Comparison of ENCODE assay signal across 8 cellular contexts in the genomic region with DNA sequence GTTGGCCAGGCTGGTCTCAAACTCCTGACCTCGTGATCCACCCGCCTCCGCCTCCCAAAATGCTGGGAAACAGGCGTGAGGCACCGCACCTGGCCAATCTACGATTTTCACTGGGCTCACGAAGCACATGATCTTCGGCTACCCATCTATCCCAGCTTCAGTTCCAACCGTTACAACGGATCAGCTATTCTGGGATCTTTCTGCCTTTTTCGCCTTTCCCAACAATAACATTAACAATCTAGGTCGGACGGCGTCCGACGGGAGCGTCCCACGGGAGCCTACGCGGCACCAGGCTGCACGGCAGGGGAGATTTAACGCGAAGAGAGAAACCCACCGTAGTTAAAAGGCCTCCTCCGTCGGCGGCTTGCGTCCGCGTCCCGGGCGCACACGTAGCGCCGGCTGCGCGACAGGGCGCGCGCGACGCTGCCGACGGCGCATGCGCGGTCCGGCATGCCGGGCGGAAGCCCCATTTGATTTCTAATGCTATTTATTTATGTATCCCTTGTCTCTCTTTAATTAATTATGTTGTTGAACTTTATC.
DNase-seq lines count a peak whose midpoint lies in the region; TF ChIP-seq lines count a peak whose summit lies in the region.

MSL3B (minus strand) TSS at position 394 of the 540 bp plus-strand sequence.

- DNase-seq in DMS53 (lab: John Stamatoyannopoulos, UW) = peak; percentile 85
- DNase-seq in H7 = peak; percentile 90
- DNase-seq in NCI-H2196 treated with DMSO at 0.1 percent for 48 hours (lab: John Stamatoyannopoulos, UW; ENCODE audit: unreplicated experiment) = peak; percentile 22
- DNase-seq in activated T-cell treated with anti-CD3 and anti-CD28 coated beads for 1 hour (ENCODE audit: low read depth) = peak; percentile 51
- no peak for DNase-seq in esophagus muscularis mucosa (ENCODE audit: extremely low spot score)
- peak; percentile 81 for DNase-seq in neural progenitor cell (ENCODE audit: low spot score)
- no peak for DNase-seq in tibial nerve (ENCODE audit: low spot score in 2 of 2)
- no peak for DNase-seq in DMS114 treated with DMSO at 0.1 percent for 48 hours (lab: John Stamatoyannopoulos, UW; ENCODE audit: unreplicated experiment)

- peak within 1 kb of the TSS; percentile 72 for H3K4me2 ChIP-seq in neural progenitor cell

- TF ChIP-seq POLR2A in esophagus muscularis mucosa (IDR thresholded peaks at IDR 0.05; ENCODE audit: low read depth) = no peak
- no peak for TF ChIP-seq POLR2A in tibial nerve (IDR thresholded peaks at IDR 0.05)

- H3K27ac ChIP-seq in esophagus muscularis mucosa (replicated peaks in 1 of 4) (peak within 1 kb of the TSS in 3 of 4 donors; percentile 34 to 70 (median 69)), neural progenitor cell (no peak within 1 kb of the TSS), tibial nerve (no peak within 1 kb of the TSS)

- H3K4me3 ChIP-seq in H7 (ENCODE audit: insufficient read depth, low read depth, low read length) (peak within 1 kb of the TSS; percentile 61), esophagus muscularis mucosa (peak within 1 kb of the TSS; percentile 52 to 60 (median 55)), neural progenitor cell (peak within 1 kb of the TSS; percentile 53), tibial nerve (peak within 1 kb of the TSS in 3 of 4 donors; percentile 13 to 48 (median 47))

- H2AFZ ChIP-seq in neural progenitor cell (replicated peaks) = peak within 1 kb of the TSS; percentile 96

- H3K4me1 ChIP-seq in esophagus muscularis mucosa (no peaks in the 10 kb centered on the region), neural progenitor cell (no peaks in the 10 kb centered on the region), tibial nerve (peaks cover 0 to 6% (median 0%) of the 10 kb centered on the region in 4 donors)

- no peaks in the 10 kb centered on the region for H4K20me1 ChIP-seq in neural progenitor cell (ENCODE audit: low read depth)

- H3K9me3 ChIP-seq in esophagus muscularis mucosa = peaks cover 0 to 6% (median 2%) of the 10 kb centered on the region in 4 donors
- H3K9me3 ChIP-seq in neural progenitor cell (ENCODE audit: low read depth) = peaks cover 10% of the 10 kb centered on the region
- peaks cover 0 to 22% (median 4%) of the 10 kb centered on the region in 4 donors for H3K9me3 ChIP-seq in tibial nerve

- peaks cover 2% of the 10 kb centered on the region for H3K4me1 Mint-ChIP-seq in neural progenitor cell

- peaks cover 22% of the 10 kb centered on the region for H3K9me3 Mint-ChIP-seq in neural progenitor cell

- WGBS in esophagus muscularis mucosa = 4% methylated on average over 41 of the region's 50 CpGs
- 13 to 14% methylated on average over 50 of the region's 50 CpGs for WGBS in tibial nerve, 2 donors

- TF ChIP-seq CTCF in esophagus muscularis mucosa (IDR thresholded peaks at IDR 0.05) (no peak), neural progenitor cell (IDR thresholded peaks at IDR 0.05) (no peak), tibial nerve (IDR thresholded peaks at IDR 0.05) (no peak)

- peak within 1 kb of the TSS; percentile 81 for H3K4me3 Mint-ChIP-seq in neural progenitor cell

- H3K36me3 ChIP-seq in H7 (replicated peaks; ENCODE audit: control insufficient read depth, insufficient read depth, low read length) = peaks cover 7% of the 10 kb centered on the region
- H3K36me3 ChIP-seq in esophagus muscularis mucosa = no peaks in the 10 kb centered on the region
- no peaks in the 10 kb centered on the region for H3K36me3 ChIP-seq in neural progenitor cell
- H3K36me3 ChIP-seq in tibial nerve = peaks cover 0 to 6% (median 0%) of the 10 kb centered on the region in 3 donors

- TF ChIP-seq EP300 in esophagus muscularis mucosa (IDR thresholded peaks at IDR 0.05) = no peak
- TF ChIP-seq EP300 in tibial nerve (IDR thresholded peaks at IDR 0.05) = no peak

- peaks cover 6% of the 10 kb centered on the region for H3K36me3 Mint-ChIP-seq in neural progenitor cell

- H3K27ac Mint-ChIP-seq in neural progenitor cell = peak within 1 kb of the TSS; percentile 83

- intact Hi-C loops in esophagus muscularis mucosa (cut with DNase I) = no loop called here

- H3K9ac ChIP-seq in neural progenitor cell = no peak within 1 kb of the TSS

- H3F3A ChIP-seq in neural progenitor cell (ENCODE audit: low read depth) = peaks cover 3% of the 10 kb centered on the region

- H3K27me3 ChIP-seq in H7 (ENCODE audit: control insufficient read depth, insufficient read depth, low read length) (no peaks in the 10 kb centered on the region; the same call in 1 of the 2 replicates), esophagus muscularis mucosa (peaks cover 0 to 12% (median 2%) of the 10 kb centered on the region in 4 donors), neural progenitor cell (peaks cover 39% of the 10 kb centered on the region), tibial nerve (peaks cover 0 to 9% of the 10 kb centered on the region in 2 donors)

- H3K27me3 Mint-ChIP-seq in neural progenitor cell (ENCODE audit: insufficient read depth, low read depth) = no peaks in the 10 kb centered on the region

- peaks cover 5% of the 10 kb centered on the region for H3K79me2 ChIP-seq in neural progenitor cell (ENCODE audit: low read depth)

Comparison
In these comparisons a context has a peak if more than half of its experiments do, and no peak if none do; other contexts are left out.
1. DNase-seq: peak in DMS53 (single experiment), H7 (single experiment), NCI-H2196 treated with DMSO at 0.1 percent for 48 hours (single experiment), activated T-cell treated with anti-CD3 and anti-CD28 coated beads for 1 hour (single experiment) and neural progenitor cell (single experiment); none in esophagus muscularis mucosa (single experiment), tibial nerve (0 of 2) and DMS114 treated with DMSO at 0.1 percent for 48 hours (single experiment).
2. H3K27ac ChIP-seq: peak in esophagus muscularis mucosa (3 of 4); none in neural progenitor cell (single experiment) and tibial nerve (0 of 4).
3. Peak in every context shown above with its lines, with median percentiles within 50 percentile points of each other: H3K4me3 ChIP-seq.